Comparison of ENCODE assay signal across 16 cellular contexts in the genomic region with DNA sequence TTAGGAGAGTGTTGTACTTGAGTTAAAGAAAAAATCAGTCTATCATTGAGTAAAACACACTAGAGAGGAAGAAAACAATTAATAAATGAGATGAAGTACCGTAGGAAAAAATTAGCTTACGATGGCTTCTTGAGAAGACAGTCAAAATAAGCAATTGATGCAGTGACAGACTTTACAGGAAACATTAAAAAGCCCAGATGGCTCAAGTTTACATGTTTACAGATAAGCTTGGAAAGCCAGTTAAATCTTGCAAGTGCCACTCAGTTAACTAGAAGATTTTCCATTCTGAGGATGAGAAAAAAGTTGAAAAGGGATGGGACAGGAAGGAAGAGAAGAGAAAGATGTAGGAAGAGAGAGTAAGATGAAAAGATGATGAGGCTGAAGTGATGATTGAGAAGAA.
DNase-seq lines count a peak whose midpoint lies in the region; ATAC-seq and TF ChIP-seq lines count a peak whose summit lies in the region.
"Had no signal": no experiment of that assay in that cellular context is flagged by ENCODE, and none has a peak within 500 bp of the region (broad histone marks: within the 10 kb centered on the region; RNA-seq: fewer than 3 reads in every experiment).

No MANE protein-coding gene starts in this region.

- no peak for TF ChIP-seq CTCF in GM23338 (conservative IDR thresholded peaks at IDR 0.05; ENCODE audit: low read depth in 2 of 2)
- TF ChIP-seq CTCF in hepatocyte (IDR thresholded peaks at IDR 0.05; ENCODE audit: poor library complexity), result no peak
- no peak for TF ChIP-seq CTCF in smooth muscle cell (IDR thresholded peaks at IDR 0.05; ENCODE audit: borderline replicate concordance, insufficient read depth, poor library complexity, severe bottlenecking)

- no peaks in the 10 kb centered on the region; the same call in 1 of the 2 replicates for H3K9me2 ChIP-seq in GM23338 (ENCODE audit: insufficient read depth)
- H3K9me2 ChIP-seq in hepatocyte (replicated peaks; ENCODE audit: insufficient read depth), result no peaks in the 10 kb centered on the region

- WGBS in hepatocyte (ENCODE audit: low lambda C conversion rate, missing lambda C conversion rate), result 46% methylated on average over 2 of the region's 2 CpGs
- 25% methylated on average over 2 of the region's 2 CpGs for WGBS in smooth muscle cell (ENCODE audit: low lambda C conversion rate)

- H3K9ac ChIP-seq in smooth muscle cell (ENCODE audit: low read depth), result no peak overlapping the region
- H3K9ac ChIP-seq: BLaER1 treated with 17β-estradiol and CSF1 and Interleukin-3, amounts not matched to agents 10 nM and 100 nM had no signal

- H3K27me3 Mint-ChIP-seq in GM23338 (ENCODE audit: insufficient read depth, low read depth, poor library complexity), result peaks cover 2% of the 10 kb centered on the region
- H3K27me3 Mint-ChIP-seq: CD4-positive, alpha-beta T cell had no signal

- ATAC-seq in GM23338 (no peak), HG02870 (IDR thresholded peaks at IDR 0.05; ENCODE audit: unreplicated experiment) (no peak)
- ATAC-seq: CD8-positive, alpha-beta T cell had no signal

- no peaks in the 10 kb centered on the region for H3F3A ChIP-seq in GM23338 (replicated peaks; ENCODE audit: low read depth)
- no peaks in the 10 kb centered on the region for H3F3A ChIP-seq in smooth muscle cell (ENCODE audit: low read depth)

- H3K4me1 ChIP-seq in GM23338 (ENCODE audit: insufficient read depth) (no peaks in the 10 kb centered on the region), hepatocyte (ENCODE audit: insufficient read depth) (no peaks in the 10 kb centered on the region), smooth muscle cell (ENCODE audit: low read depth) (no peaks in the 10 kb centered on the region)
- H3K4me1 ChIP-seq: BLaER1 treated with 17β-estradiol and CSF1 and Interleukin-3, amounts not matched to agents 10 nM and 100 nM; Caco-2 had no signal

- H3K9me3 Mint-ChIP-seq in GM23338, result no peaks in the 10 kb centered on the region; the same call in 2 of the 3 replicates

- H3K79me2 ChIP-seq in GM23338 (replicated peaks; ENCODE audit: insufficient read depth) (no peaks in the 10 kb centered on the region), hepatocyte (no peaks in the 10 kb centered on the region), smooth muscle cell (ENCODE audit: low read depth) (no peaks in the 10 kb centered on the region)

- H3K36me3 Mint-ChIP-seq in GM23338 (ENCODE audit: low read depth), result no peaks in the 10 kb centered on the region
- H3K36me3 Mint-ChIP-seq: CD8-positive, alpha-beta T cell had no signal

- H2AFZ ChIP-seq in GM23338 (0 out of 2 replicates have a peak overlapping the region, but pooled peaks have one; percentile 23), hepatocyte (no peak overlapping the region), smooth muscle cell (ENCODE audit: low read depth) (peak overlapping the region; percentile 71)

- H3K27ac Mint-ChIP-seq in GM23338, result no peak overlapping the region
- H3K27ac Mint-ChIP-seq: CD4-positive, alpha-beta T cell; CD8-positive, alpha-beta T cell had no signal

- DNase-seq in GM23338 (ENCODE audit: low spot score), result no peak
- no peak for DNase-seq in hepatocyte (ENCODE audit: low spot score)
- no peak for DNase-seq in smooth muscle cell (lab: John Stamatoyannopoulos, UW; ENCODE audit: unreplicated experiment)
- no peak for DNase-seq in KG1 (lab: John Stamatoyannopoulos, UW)
- DNase-seq in NCI-H526 treated with DMSO at 0.1 percent for 48 hours (lab: John Stamatoyannopoulos, UW), result no peak
- DNase-seq: 8988T; ACHN; Caco-2; Calu3; CD4-positive, alpha-beta T cell; CD8-positive, alpha-beta T cell; DMS79 treated with DMSO at 0.1 percent for 48 hours; GF-D8 had no signal

- no peaks in the 10 kb centered on the region for H3K4me1 Mint-ChIP-seq in GM23338

- H3K27ac ChIP-seq in GM23338 (ENCODE audit: low read depth) (no peak overlapping the region), hepatocyte (peak overlapping the region; percentile 40), smooth muscle cell (ENCODE audit: low read depth) (peak overlapping the region; percentile 49)
- H3K27ac ChIP-seq: BLaER1 treated with 17β-estradiol and CSF1 and Interleukin-3, amounts not matched to agents 10 nM and 100 nM; C4-2B had no signal

- H3K27me3 ChIP-seq in GM23338 (ENCODE audit: insufficient read depth) (no peaks in the 10 kb centered on the region), hepatocyte (no peaks in the 10 kb centered on the region), smooth muscle cell (ENCODE audit: low read depth) (no peaks in the 10 kb centered on the region)
- H3K27me3 ChIP-seq: BLaER1 treated with 17β-estradiol and CSF1 and Interleukin-3, amounts not matched to agents 10 nM and 100 nM had no signal

- H3K36me3 ChIP-seq in GM23338 (ENCODE audit: insufficient read depth) (no peaks in the 10 kb centered on the region), hepatocyte (replicated peaks; ENCODE audit: insufficient read depth, low read depth) (no peaks in the 10 kb centered on the region), smooth muscle cell (ENCODE audit: low read depth) (no peaks in the 10 kb centered on the region)
- H3K36me3 ChIP-seq: BLaER1 treated with 17β-estradiol and CSF1 and Interleukin-3, amounts not matched to agents 10 nM and 100 nM had no signal

- no peak overlapping the region for H3K4me3 ChIP-seq in GM23338
- no peak overlapping the region for H3K4me3 ChIP-seq in hepatocyte
- no peak overlapping the region for H3K4me3 ChIP-seq in smooth muscle cell
- H3K4me3 ChIP-seq: BLaER1 treated with 17β-estradiol and CSF1 and Interleukin-3, amounts not matched to agents 10 nM and 100 nM had no signal

- H4K20me1 ChIP-seq in GM23338 (replicated peaks; ENCODE audit: insufficient read depth), result no peaks in the 10 kb centered on the region
- no peaks in the 10 kb centered on the region for H4K20me1 ChIP-seq in hepatocyte (ENCODE audit: insufficient read depth, poor library complexity, severe bottlenecking)
- no peaks in the 10 kb centered on the region for H4K20me1 ChIP-seq in smooth muscle cell (ENCODE audit: low read depth)
- H4K20me1 ChIP-seq: BLaER1 treated with 17β-estradiol and CSF1 and Interleukin-3, amounts not matched to agents 10 nM and 100 nM had no signal

- H3K9me3 ChIP-seq in hepatocyte (ENCODE audit: low read depth) (no peaks in the 10 kb centered on the region), smooth muscle cell (replicated peaks; ENCODE audit: low read depth) (no peaks in the 10 kb centered on the region)
- H3K9me3 ChIP-seq: BLaER1 treated with 17β-estradiol and CSF1 and Interleukin-3, amounts not matched to agents 10 nM and 100 nM; Caco-2 had no signal

- H3K4me2 ChIP-seq in GM23338 (no peak overlapping the region), hepatocyte (no peak overlapping the region), smooth muscle cell (peak overlapping the region; percentile 68)
- H3K4me2 ChIP-seq: BLaER1 treated with 17β-estradiol and CSF1 and Interleukin-3, amounts not matched to agents 10 nM and 100 nM had no signal

- H3K4me3 Mint-ChIP-seq in GM23338, result no peak overlapping the region
- H3K4me3 Mint-ChIP-seq: CD4-positive, alpha-beta T cell; CD8-positive, alpha-beta T cell had no signal

TF ChIP-seq in GM23338, 12 proteins besides CTCF, POLR2A, EP300 and RAD21 (continues in another document):
- no peak for TF ChIP-seq REST (IDR thresholded peaks at IDR 0.05; ENCODE audit: unreplicated experiment)
- no peak for TF ChIP-seq POLR2AphosphoS5 (IDR thresholded peaks at IDR 0.05; ENCODE audit: low read depth)
